In the genomic region with DNA sequence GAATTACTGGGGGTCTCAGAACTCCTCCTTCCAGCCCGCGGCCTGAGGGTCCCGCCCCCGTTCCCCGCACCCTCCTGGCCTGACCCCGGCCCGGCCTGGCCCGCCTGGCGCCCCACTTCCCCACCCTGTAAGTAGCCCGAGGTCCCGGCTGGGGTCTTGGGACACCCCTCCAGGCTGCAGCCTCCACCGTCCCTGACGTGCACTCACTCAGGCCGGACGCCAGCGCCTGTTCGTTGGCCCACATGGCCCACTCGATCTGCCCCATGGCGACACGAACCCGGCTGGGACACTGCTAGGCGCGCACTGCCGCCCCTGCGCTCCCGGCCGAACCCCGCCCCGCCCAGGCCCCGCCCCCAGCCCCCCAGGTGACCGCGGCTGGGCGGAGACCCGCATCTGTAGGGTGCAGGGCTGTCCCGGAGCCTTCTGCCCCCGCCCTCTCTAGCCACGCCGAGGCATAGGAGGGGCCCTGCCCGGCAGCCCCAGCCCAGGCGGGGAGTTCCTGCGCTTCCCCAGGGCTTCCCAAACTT, we compare ENCODE assay signal across 8 cellular contexts. TPM values are rescaled to one million over a fixed set of nuclear protein-coding genes. Genes with fewer than 3 reads are reported as not detected.
DNase-seq lines count a peak whose midpoint lies in the region; ATAC-seq and TF ChIP-seq lines count a peak whose summit lies in the region.

A gene (minus strand): TSS at position 305 of the 527 bp plus-strand sequence. CDS start 40 bp downstream, at position 265.

- no peak for TF ChIP-seq CTCF in epithelial cell of proximal tubule (conservative IDR thresholded peaks at IDR 0.05; ENCODE audit: low read depth, low read length)

- no peaks in the 10 kb centered on the region for H3K9me3 Mint-ChIP-seq in stimulated activated effector memory CD8-positive, alpha-beta T cell treated with anti-CD3 and anti-CD28 coated beads, Interleukin-12 subunit alpha, Interleukin-12 subunit beta, amount 100 ng/mL, for 72 hours

- H3K4me3 ChIP-seq in epithelial cell of proximal tubule (ENCODE audit: low read depth, low read length) (peak within 1 kb of the TSS; percentile 95), muscle layer of duodenum (ENCODE audit: low read depth in 1 of 2, low read length in 2 of 2) (peak within 1 kb of the TSS; percentile 68 to 80)

- H3K27ac Mint-ChIP-seq in stimulated activated effector memory CD8-positive, alpha-beta T cell treated with anti-CD3 and anti-CD28 coated beads, Interleukin-12 subunit alpha, Interleukin-12 subunit beta, amount 100 ng/mL, for 72 hours: peak within 1 kb of the TSS; percentile 95

- H3K9me3 ChIP-seq in muscle layer of duodenum (ENCODE audit: control insufficient read depth in 1 of 2, low read length in 2 of 2): no peaks in the 10 kb centered on the region

- peak; percentile 66 for ATAC-seq in HG02588 (IDR thresholded peaks at IDR 0.05; ENCODE audit: unreplicated experiment)
- peak; percentile 91 for ATAC-seq in stimulated activated effector memory CD8-positive, alpha-beta T cell treated with anti-CD3 and anti-CD28 coated beads, Interleukin-12 subunit alpha, Interleukin-12 subunit beta, amount 100 ng/mL, for 72 hours

- H3K4me1 Mint-ChIP-seq in stimulated activated effector memory CD8-positive, alpha-beta T cell treated with anti-CD3 and anti-CD28 coated beads, Interleukin-12 subunit alpha, Interleukin-12 subunit beta, amount 100 ng/mL, for 72 hours: peaks cover 41% of the 10 kb centered on the region

- H3K36me3 Mint-ChIP-seq in stimulated activated effector memory CD8-positive, alpha-beta T cell treated with anti-CD3 and anti-CD28 coated beads, Interleukin-12 subunit alpha, Interleukin-12 subunit beta, amount 100 ng/mL, for 72 hours: peaks cover 73% of the 10 kb centered on the region

- no peaks in the 10 kb centered on the region for H3K27me3 ChIP-seq in muscle layer of duodenum (ENCODE audit: low read depth, low read length)

- DNase-seq in NCI-H226 (peak; percentile 64), epithelial cell of proximal tubule (ENCODE audit: low read depth) (no peak), superior temporal gyrus (ENCODE audit: extremely low spot score) (no peak)
- DNase-seq in activated CD8-positive, alpha-beta memory T cell treated with anti-CD3 and anti-CD28 coated beads, Interleukin-2, amount 50 U/mL, for 1 hour (ENCODE audit: extremely low read depth): peak; percentile 42
- DNase-seq in stimulated activated effector memory CD8-positive, alpha-beta T cell treated with anti-CD3 and anti-CD28 coated beads, Interleukin-12 subunit alpha, Interleukin-12 subunit beta, amount 100 ng/mL, for 72 hours (ENCODE audit: low spot score in 2 of 2): peak in 1 of 2 donors; percentile 83

- peak within 1 kb of the TSS; percentile 84 for H3K4me3 Mint-ChIP-seq in stimulated activated effector memory CD8-positive, alpha-beta T cell treated with anti-CD3 and anti-CD28 coated beads, Interleukin-12 subunit alpha, Interleukin-12 subunit beta, amount 100 ng/mL, for 72 hours

- peaks cover 4 to 20% of the 10 kb centered on the region in 2 donors for H3K4me1 ChIP-seq in muscle layer of duodenum (ENCODE audit: control insufficient read depth in 1 of 2, insufficient read depth in 2 of 2, low read length in 2 of 2)

- peak within 1 kb of the TSS; percentile 67 for H3K27ac ChIP-seq in muscle layer of duodenum (ENCODE audit: low read length)

- peak; percentile 93 for TF ChIP-seq POLR2A in GM15510 (IDR thresholded peaks at IDR 0.05; ENCODE audit: borderline replicate concordance, extremely low read depth, insufficient read length)

- H3K36me3 ChIP-seq in muscle layer of duodenum (ENCODE audit: control insufficient read depth in 1 of 2, insufficient read depth in 2 of 2, low read length in 2 of 2): peaks cover 5 to 32% of the 10 kb centered on the region in 2 donors

RNA-seq across cellular contexts. Expression of the gene that starts here (rescaled TPM):
- 877 and 896 TPM in 2 replicates for total RNA-seq in epithelial cell of proximal tubule

Comparison
In these comparisons a context has a peak if more than half of its experiments do, and no peak if none do; other contexts are left out.
1. DNase-seq: peak in NCI-H226 (single experiment) and activated CD8-positive, alpha-beta memory T cell treated with anti-CD3 and anti-CD28 coated beads, Interleukin-2, amount 50 U/mL, for 1 hour (single experiment); none in epithelial cell of proximal tubule (single experiment) and superior temporal gyrus (single experiment).